Comparison of ENCODE assay signal across 8 cellular contexts in the genomic region with DNA sequence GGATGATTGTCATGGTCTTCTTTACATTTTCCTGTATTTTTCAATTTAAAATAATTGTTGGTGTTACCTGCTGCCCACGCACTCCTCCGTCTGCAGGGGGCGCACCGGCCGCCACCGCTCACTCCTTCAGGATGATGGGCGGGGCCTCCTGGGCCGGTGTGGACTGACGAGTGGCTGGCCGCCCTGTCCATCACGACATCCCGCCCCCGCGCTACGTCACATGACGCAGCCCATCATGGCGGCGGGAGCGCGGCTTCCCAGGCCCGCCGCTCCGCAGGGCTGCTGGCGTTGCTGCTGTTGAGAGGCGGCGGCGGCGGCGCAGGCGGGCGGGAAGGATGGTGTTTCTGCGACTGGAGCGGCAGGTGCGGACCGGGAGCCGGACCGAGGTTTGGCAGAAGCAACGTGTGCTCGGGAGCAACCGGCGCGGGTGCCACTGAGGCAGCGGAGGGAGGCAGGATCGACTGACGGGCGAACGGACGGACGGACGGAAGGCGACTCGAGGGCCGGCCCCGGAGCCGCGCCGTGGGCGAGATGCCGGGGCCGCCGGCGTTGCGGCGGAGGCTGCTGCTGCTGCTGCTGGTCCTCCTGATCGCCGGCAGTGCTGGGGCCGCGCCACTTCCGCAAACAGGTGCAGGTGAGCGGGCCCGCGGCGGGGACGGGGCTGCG. TPM values are rescaled to one million over a fixed set of nuclear protein-coding genes. Genes with fewer than 3 reads are reported as not detected.
DNase-seq lines count a peak whose midpoint lies in the region; ATAC-seq and TF ChIP-seq lines count a peak whose summit lies in the region.

A gene (plus strand): TSS at position 216 of the 666 bp plus-strand sequence. CDS start 316 bp downstream, at position 532.

- peaks cover 3 to 7% (median 3%) of the 10 kb centered on the region in 3 donors for H3K9me3 Mint-ChIP-seq in T-cell

- H3K36me3 ChIP-seq in adrenal gland (replicated peaks in 1 of 2) (no peaks in the 10 kb centered on the region), heart left ventricle (no peaks in the 10 kb centered on the region)

- H3K36me3 Mint-ChIP-seq in T-cell: peaks cover 8% of the 10 kb centered on the region

- H3K4me3 ChIP-seq in GM12875 (ENCODE audit: low read depth, low read length) (peak within 1 kb of the TSS; percentile 99), adrenal gland (peak within 1 kb of the TSS; percentile 92 to 99 (median 96)), heart left ventricle (peak within 1 kb of the TSS; percentile 78 to 100 (median 94))

- TF ChIP-seq POLR2A in adrenal gland (IDR thresholded peaks at IDR 0.05) (peak; percentile 72 to 92), heart left ventricle (IDR thresholded peaks at IDR 0.05) (peak; percentile 73 to 97)

- TF ChIP-seq CTCF in GM12875 (IDR thresholded peaks at IDR 0.05; ENCODE audit: borderline replicate concordance, insufficient read depth, low read depth, low read length): peak; percentile 87
- peak; percentile 95 to 98 (median 97) for TF ChIP-seq CTCF in adrenal gland (IDR thresholded peaks at IDR 0.05)
- peak; percentile 93 to 99 (median 98) for TF ChIP-seq CTCF in heart left ventricle (IDR thresholded peaks at IDR 0.05)

- H3K27me3 ChIP-seq in adrenal gland: no peaks in the 10 kb centered on the region
- H3K27me3 ChIP-seq in heart left ventricle: no peaks in the 10 kb centered on the region

- H3K27ac Mint-ChIP-seq in T-cell: peak within 1 kb of the TSS; percentile 79 to 92

- DNase-seq in NCI-H1417 treated with DMSO at 0.1 percent for 48 hours (lab: John Stamatoyannopoulos, UW) (peak; percentile 76), T-cell (peak; percentile 81 to 99 (median 94)), adrenal gland (peak; percentile 94 to 98 (median 97)), heart left ventricle (peak; percentile 94 to 98 (median 95)), posterior vena cava (ENCODE audit: low spot score) (peak; percentile 99), ureter (ENCODE audit: low spot score) (peak; percentile 96)

- intact Hi-C loops in adrenal gland (cut with DNase I): loop anchor here (1.0 to 2.0 kb wide), 2 partner anchors 62 kb away; no protein-coding TSS in a partner anchor
- intact Hi-C loops in heart left ventricle (cut with DNase I): loop anchor here in 9 of 10 donors (1.0 to 10.0 kb wide), 7 partner anchors 61 to 138 kb away; no protein-coding TSS in a partner anchor
- intact Hi-C loops in posterior vena cava (cut with DNase I): loop anchor here in 1 of 2 donors (5.0 kb wide), 1 partner anchor 61 kb away; no protein-coding TSS in a partner anchor

- H3K4me1 Mint-ChIP-seq in T-cell: peaks cover 48 to 51% (median 50%) of the 10 kb centered on the region in 3 donors

- ATAC-seq in HG02763 (IDR thresholded peaks at IDR 0.05; ENCODE audit: unreplicated experiment) (peak; percentile 99), T-cell (replicated peaks in 1 of 4) (peak; percentile 99 to 100 (median 100)), heart left ventricle (peak; percentile 99 to 100 (median 100))

- POLR2A ChIA-PET in T-cell (lab: Charles Lee): interaction anchor here (0.5 to 1.2 kb wide), 4 partner anchors 11 to 13 kb away, joined by 4 to 8 read pairs (median 4); no protein-coding TSS in a partner anchor

- peak within 1 kb of the TSS; percentile 94 to 97 (median 95) for H3K4me3 Mint-ChIP-seq in T-cell

- H3K27ac ChIP-seq in adrenal gland: peak within 1 kb of the TSS in 4 of 5 donors; percentile 73 to 92 (median 87)
- peak within 1 kb of the TSS; percentile 60 to 93 (median 86) for H3K27ac ChIP-seq in heart left ventricle

- H3K4me1 ChIP-seq in adrenal gland (replicated peaks in 1 of 2) (peaks cover 18 to 41% of the 10 kb centered on the region in 2 donors), heart left ventricle (peaks cover 0 to 45% (median 28%) of the 10 kb centered on the region in 12 donors)

- peaks cover 4 to 17% of the 10 kb centered on the region in 2 donors for H3K27me3 Mint-ChIP-seq in T-cell

- peaks cover 0 to 6% (median 0%) of the 10 kb centered on the region in 3 donors for H3K9me3 ChIP-seq in adrenal gland (replicated peaks in 1 of 3)
- peaks cover 0 to 10% (median 5%) of the 10 kb centered on the region in 12 donors for H3K9me3 ChIP-seq in heart left ventricle

- WGBS in adrenal gland, 4 donors: 0 to 1% (median 0%) methylated on average over 11 to 75 of the region's 75 CpGs
- 0 to 1% (median 1%) methylated on average over 10 to 75 of the region's 75 CpGs for WGBS in heart left ventricle, 4 donors

- CTCF ChIA-PET in T-cell (lab: Charles Lee): interaction anchor here (0.7 to 2.5 kb wide), 13 partner anchors 14 to 1002 kb away, joined by 3 to 29 read pairs (median 4); no protein-coding TSS in a partner anchor

RNA-seq across cellular contexts. Expression of the gene that starts here (rescaled TPM):
- 10 to 100 TPM; 15.4 to 26.8 (median 23.4) TPM for total RNA-seq in T-cell
- 10 to 100 TPM; 19.7 to 36.2 (median 24.3) TPM for total RNA-seq in adrenal gland
- 10 to 100 TPM in 1 of 3 donors, 1 to 10 TPM in 2; 3.4 to 16.5 (median 5.6) TPM for polyA plus RNA-seq in adrenal gland
- 10 to 100 TPM; 18.8 to 58.3 (median 34.5) TPM for total RNA-seq in heart left ventricle
- polyA plus RNA-seq in heart left ventricle: 10 to 100 TPM in 1 of 2 donors, 1 to 10 TPM in 1; 6.3 to 10.1 TPM
- 10 to 100 TPM; 13.0 to 17.9 TPM for total RNA-seq in posterior vena cava
- total RNA-seq in ureter: 34.1 TPM

Comparison
In these comparisons a context has a peak if more than half of its experiments do, and no peak if none do; other contexts are left out.
1. Peak in every context shown above with its lines: DNase-seq, ATAC-seq, H3K4me3 ChIP-seq and H3K27ac ChIP-seq.